ENCODE assay signal across 8 cellular contexts in genomic region chr17:49996495-49997255, GRCh38. TPM values are rescaled to one million over a fixed set of nuclear protein-coding genes. Genes with fewer than 3 reads are reported as not detected.
DNase-seq lines count a peak whose midpoint lies in the region; ATAC-seq, FAIRE-seq and TF ChIP-seq lines count a peak whose summit lies in the region.

No MANE protein-coding gene starts in this region.

- H3K27me3 ChIP-seq in KMS-11 (ENCODE audit: insufficient read depth, low read depth) (peaks cover 82% of the 10 kb centered on the region), astrocyte (ENCODE audit: insufficient read depth, low read length) (peaks cover 68% of the 10 kb centered on the region), iPS-20b (ENCODE audit: insufficient read depth, low read length) (peaks cover 98% of the 10 kb centered on the region)

- H3K36me3 Mint-ChIP-seq in astrocyte (ENCODE audit: low read depth, unreplicated experiment) = peaks cover 4% of the 10 kb centered on the region

- peaks cover 10% of the 10 kb centered on the region for H3K4me1 Mint-ChIP-seq in astrocyte (ENCODE audit: low read depth, unreplicated experiment)

- peaks cover 15% of the 10 kb centered on the region for H3K4me1 ChIP-seq in KMS-11 (ENCODE audit: low read depth, poor library complexity, severe bottlenecking)
- peaks cover 20% of the 10 kb centered on the region for H3K4me1 ChIP-seq in astrocyte (ENCODE audit: insufficient read depth, low read length)
- peaks cover 10% of the 10 kb centered on the region; the same call in 1 of the 2 replicates for H3K4me1 ChIP-seq in iPS-20b (ENCODE audit: insufficient read depth, low read length)

- peak overlapping the region; percentile 62 for H3K4me3 Mint-ChIP-seq in astrocyte (ENCODE audit: unreplicated experiment)

- H3K4me3 ChIP-seq in KMS-11 (IDR thresholded peaks at IDR 0.05; ENCODE audit: insufficient read depth, low read depth, low read length) (no peak overlapping the region), astrocyte (ENCODE audit: insufficient read depth, low read depth, low read length) (peak overlapping the region; percentile 38), iPS-20b (ENCODE audit: low read length) (peak overlapping the region; percentile 58)

- no peak overlapping the region for H3K27ac ChIP-seq in KMS-11
- no peak overlapping the region for H3K27ac ChIP-seq in astrocyte (ENCODE audit: low read depth, low read length)
- no peak overlapping the region for H3K27ac ChIP-seq in iPS-20b (ENCODE audit: low read length)

- peaks cover 70% of the 10 kb centered on the region for H3K27me3 Mint-ChIP-seq in astrocyte (ENCODE audit: low read depth, unreplicated experiment)

- no peak overlapping the region for H3K27ac Mint-ChIP-seq in astrocyte (ENCODE audit: unreplicated experiment)

- ATAC-seq in GM18519 (IDR thresholded peaks at IDR 0.05; ENCODE audit: low FRiP score, unreplicated experiment) (no peak), GM21576 (IDR thresholded peaks at IDR 0.05; ENCODE audit: unreplicated experiment) (no peak)

- H3K9me3 ChIP-seq in astrocyte (ENCODE audit: insufficient read depth, low read depth, low read length) (peaks cover 6% of the 10 kb centered on the region), iPS-20b (ENCODE audit: insufficient read depth, low read depth, low read length) (peaks cover 5% of the 10 kb centered on the region; the same call in 1 of the 2 replicates)

- FAIRE-seq in astrocyte (lab: Jason Lieb, UNC) = no peak

- H3K9ac ChIP-seq in KMS-11 (no peak overlapping the region), astrocyte (ENCODE audit: low read length) (no peak overlapping the region), iPS-20b (ENCODE audit: low read depth, low read length) (no peak overlapping the region)

- H3K36me3 ChIP-seq in KMS-11 (ENCODE audit: insufficient read depth) (no peaks in the 10 kb centered on the region), astrocyte (ENCODE audit: insufficient read depth, low read length) (no peaks in the 10 kb centered on the region), iPS-20b (ENCODE audit: insufficient read depth, low read depth, low read length) (no peaks in the 10 kb centered on the region)

- peak; percentile 71 for DNase-seq in DMS53 (lab: John Stamatoyannopoulos, UW)
- peak; percentile 38 to 63 (median 47) for DNase-seq in T-helper 1 cell
- no peak for DNase-seq in astrocyte (ENCODE audit: low read depth)
- peak; percentile 33 to 55 for DNase-seq in stimulated activated CD4-positive, alpha-beta T cell treated with anti-CD3 and anti-CD28 coated beads, Interleukin-15, amount 100 ng/mL, for 48 hours (ENCODE audit: low read depth in 2 of 2)

- H4K20me1 ChIP-seq in KMS-11 (ENCODE audit: insufficient read depth) = no peaks in the 10 kb centered on the region
- H4K20me1 ChIP-seq in astrocyte (ENCODE audit: insufficient read depth, low read length) = peaks cover 17% of the 10 kb centered on the region

- peak; percentile 98 for TF ChIP-seq CTCF in KMS-11 (conservative IDR thresholded peaks at IDR 0.05; ENCODE audit: low read depth, low read length)
- peak; percentile 64 for TF ChIP-seq CTCF in astrocyte (IDR thresholded peaks at IDR 0.05; ENCODE audit: insufficient read depth, low read depth, low read length)

- no peaks in the 10 kb centered on the region for H3K79me2 ChIP-seq in KMS-11 (ENCODE audit: insufficient read depth, low read depth)
- no peaks in the 10 kb centered on the region for H3K79me2 ChIP-seq in astrocyte (ENCODE audit: insufficient read depth, low read length)

- H3K9me3 Mint-ChIP-seq in astrocyte (ENCODE audit: unreplicated experiment) = peaks cover 3% of the 10 kb centered on the region

- H2AFZ ChIP-seq in KMS-11 (ENCODE audit: low read depth) (peak overlapping the region; percentile 95), astrocyte (ENCODE audit: low read depth, low read length) (peak overlapping the region; percentile 86)

- H3K4me2 ChIP-seq in KMS-11 (peak overlapping the region; percentile 75), astrocyte (ENCODE audit: low read length) (peak overlapping the region; percentile 84)

RNA-seq across cellular contexts. Expression of gene DLX3, which starts 1.7 kb away (rescaled TPM):
- total RNA-seq in astrocyte = 1.00 and 1.2 TPM in 2 replicates

RNA-seq across cellular contexts. Expression of gene DLX4, which starts 27.7 kb away (rescaled TPM):
- total RNA-seq in astrocyte = not detected in 2 replicates

RNA-seq across cellular contexts. Expression of gene ITGA3, which starts 59.2 kb away (rescaled TPM):
- 319 and 373 TPM in 2 replicates for total RNA-seq in astrocyte
